Comparison of ENCODE assay signal across 1 cellular context in genomic region chr6:163373240-163373639, GRCh38.
TF ChIP-seq lines count a peak whose summit lies in the region.

No MANE protein-coding gene starts in this region.

TF ChIP-seq in H1, 55 proteins besides CTCF, POLR2A, EP300 and RAD21:
- no peak for TF ChIP-seq MAFK (IDR thresholded peaks at IDR 0.05; ENCODE audit: low read depth, low read length)
- no peak for TF ChIP-seq KDM1A (IDR thresholded peaks at IDR 0.05; ENCODE audit: borderline replicate concordance, low read length)
- no peak for TF ChIP-seq FOSL1 (IDR thresholded peaks at IDR 0.05; ENCODE audit: insufficient read depth, low read depth, low read length)
- no peak for TF ChIP-seq JUND (IDR thresholded peaks at IDR 0.05; ENCODE audit: low read length)
- TF ChIP-seq SP2 (IDR thresholded peaks at IDR 0.05; ENCODE audit: low read length), result no peak
- TF ChIP-seq CEBPB (IDR thresholded peaks at IDR 0.05; ENCODE audit: low read depth, low read length), result no peak
- TF ChIP-seq SAP30 (IDR thresholded peaks at IDR 0.05; ENCODE audit: insufficient read depth, insufficient replicate concordance, low read length), result no peak
- TF ChIP-seq SIX5 (IDR thresholded peaks at IDR 0.05; ENCODE audit: low read depth, low read length), result no peak
- TF ChIP-seq ZNF274 (IDR thresholded peaks at IDR 0.05; ENCODE audit: borderline replicate concordance, extremely low read depth, low read length), result no peak
- TF ChIP-seq BCL11A (IDR thresholded peaks at IDR 0.05; ENCODE audit: low read depth in 2 of 2, low read length in 2 of 2), result no peak
- TF ChIP-seq BACH1 (IDR thresholded peaks at IDR 0.05; ENCODE audit: low read length), result no peak
- TF ChIP-seq SIRT6 (IDR thresholded peaks at IDR 0.05; ENCODE audit: low read length), result no peak
- TF ChIP-seq, protein P1, sequence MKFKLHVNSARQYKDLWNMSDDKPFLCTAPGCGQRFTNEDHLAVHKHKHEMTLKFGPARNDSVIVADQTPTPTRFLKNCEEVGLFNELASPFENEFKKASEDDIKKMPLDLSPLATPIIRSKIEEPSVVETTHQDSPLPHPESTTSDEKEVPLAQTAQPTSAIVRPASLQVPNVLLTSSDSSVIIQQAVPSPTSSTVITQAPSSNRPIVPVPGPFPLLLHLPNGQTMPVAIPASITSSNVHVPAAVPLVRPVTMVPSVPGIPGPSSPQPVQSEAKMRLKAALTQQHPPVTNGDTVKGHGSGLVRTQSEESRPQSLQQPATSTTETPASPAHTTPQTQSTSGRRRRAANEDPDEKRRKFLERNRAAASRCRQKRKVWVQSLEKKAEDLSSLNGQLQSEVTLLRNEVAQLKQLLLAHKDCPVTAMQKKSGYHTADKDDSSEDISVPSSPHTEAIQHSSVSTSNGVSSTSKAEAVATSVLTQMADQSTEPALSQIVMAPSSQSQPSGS (IDR thresholded peaks at IDR 0.05; ENCODE audit: low read length), result no peak
- no peak for TF ChIP-seq EZH2 (IDR thresholded peaks at IDR 0.05; ENCODE audit: low read depth, low read length, severe bottlenecking)
